Comparison of ENCODE assay signal across 11 cellular contexts in genomic region chr21:43956667-43957030, GRCh38. TPM values are rescaled to one million over a fixed set of nuclear protein-coding genes. Genes with fewer than 3 reads are reported as not detected.
A peak's percentile ranks its signal among the peaks of the same experiment; 100 is the strongest.
DNase-seq lines count a peak whose midpoint lies in the region; ATAC-seq and TF ChIP-seq lines count a peak whose summit lies in the region.
"Had no signal": no experiment of that assay in that cellular context is flagged by ENCODE, and none has a peak within 500 bp of the region (broad histone marks: within the 10 kb centered on the region; RNA-seq: fewer than 3 reads in every experiment).

No MANE protein-coding gene starts in this region.

- H3K27ac Mint-ChIP-seq in activated T-cell treated with anti-CD3 and anti-CD28 coated beads, Interleukin-2, amount 50 U/mL, for 72 hours, result peak overlapping the region; percentile 58
- peak overlapping the region; percentile 68 for H3K27ac Mint-ChIP-seq in stimulated activated naive B cell treated with anti-CD40 and anti-IgM and Interleukin-4, amounts not matched to agents 10 μg/mL and 1 μg/mL and 100 μg/mL, for 72 hours
- H3K27ac Mint-ChIP-seq in progenitor cell of endocrine pancreas, result no peak overlapping the region
- H3K27ac Mint-ChIP-seq: activated CD4-positive, alpha-beta T cell treated with anti-CD3 and anti-CD28 coated beads, Interleukin-2, amount 10 ng/mL, durations not matched to agents 7 days and 5 days had no signal

- H3K4me3 Mint-ChIP-seq in activated T-cell treated with anti-CD3 and anti-CD28 coated beads, Interleukin-2, amount 50 U/mL, for 72 hours, result no peak overlapping the region
- peak overlapping the region; percentile 34 to 40 for H3K4me3 Mint-ChIP-seq in stimulated activated naive B cell treated with anti-CD40 and anti-IgM and Interleukin-4, amounts not matched to agents 10 μg/mL and 1 μg/mL and 100 μg/mL, for 72 hours
- no peak overlapping the region for H3K4me3 Mint-ChIP-seq in progenitor cell of endocrine pancreas (ENCODE audit: low read depth)
- H3K4me3 Mint-ChIP-seq: activated CD4-positive, alpha-beta T cell treated with anti-CD3 and anti-CD28 coated beads, Interleukin-2, amount 10 ng/mL, durations not matched to agents 7 days and 5 days; naive thymus-derived CD8-positive, alpha-beta T cell had no signal

- H3K18ac ChIP-seq in mesendoderm (ENCODE audit: low read length), result no peak overlapping the region

- H3K9ac ChIP-seq in mesendoderm (ENCODE audit: low read length), result no peak overlapping the region

- no peak for DNase-seq in activated T-cell treated with anti-CD3 and anti-CD28 coated beads, Interleukin-2, amount 50 U/mL, for 72 hours
- no peak for DNase-seq in activated T-cell treated with anti-CD3 and anti-CD28 coated beads, Interleukin-2, amount 50 U/mL, for 1 hour
- DNase-seq in astrocyte of the cerebellum (ENCODE audit: low read depth) (peak; percentile 6), left ventricle myocardium inferior (no peak), progenitor cell of endocrine pancreas (ENCODE audit: low spot score, unreplicated experiment) (no peak), mesendoderm (no peak), NCI-H1417 (lab: John Stamatoyannopoulos, UW) (no peak)
- no peak for DNase-seq in stimulated activated naive B cell treated with anti-CD40 and anti-IgM and Interleukin-4, amounts not matched to agents 10 μg/mL and 1 μg/mL and 100 μg/mL, for 72 hours
- DNase-seq: activated CD4-positive, alpha-beta T cell treated with anti-CD3 and anti-CD28 coated beads, Interleukin-2, amount 10 ng/mL, durations not matched to agents 7 days and 5 days; naive thymus-derived CD8-positive, alpha-beta T cell; NCI-H2227 treated with DMSO at 0.1 percent for 48 hours had no signal

- ATAC-seq in activated T-cell treated with anti-CD3 and anti-CD28 coated beads, Interleukin-2, amount 50 U/mL, for 72 hours (replicated peaks in 1 of 2), result no peak
- ATAC-seq in stimulated activated naive B cell treated with anti-CD40 and anti-IgM and Interleukin-4, amounts not matched to agents 10 μg/mL and 1 μg/mL and 100 μg/mL, for 72 hours (replicated peaks), result no peak
- ATAC-seq: naive thymus-derived CD8-positive, alpha-beta T cell had no signal

- no CpG with 5 or more reads among the region's 6 CpGs for WGBS in mesendoderm (ENCODE audit: extremely low coverage, insufficient coverage, low lambda C conversion rate)

- no peaks in the 10 kb centered on the region for H3K79me1 ChIP-seq in mesendoderm (ENCODE audit: low read length)

- H3K27ac ChIP-seq in left ventricle myocardium inferior (replicated peaks) (peak overlapping the region; percentile 36), mesendoderm (ENCODE audit: low read depth, low read length) (no peak overlapping the region)

- H3K23ac ChIP-seq in mesendoderm (ENCODE audit: low read length), result no peak overlapping the region

- no peak overlapping the region for H2AK5ac ChIP-seq in mesendoderm (ENCODE audit: low read length)

- peaks cover 0 to 2% of the 10 kb centered on the region in 2 donors for H3K9me3 Mint-ChIP-seq in activated T-cell treated with anti-CD3 and anti-CD28 coated beads, Interleukin-2, amount 50 U/mL, for 72 hours
- H3K9me3 Mint-ChIP-seq in stimulated activated naive B cell treated with anti-CD40 and anti-IgM and Interleukin-4, amounts not matched to agents 10 μg/mL and 1 μg/mL and 100 μg/mL, for 72 hours, result no peaks in the 10 kb centered on the region
- H3K9me3 Mint-ChIP-seq in progenitor cell of endocrine pancreas (ENCODE audit: low read depth), result no peaks in the 10 kb centered on the region
- H3K9me3 Mint-ChIP-seq: activated CD4-positive, alpha-beta T cell treated with anti-CD3 and anti-CD28 coated beads, Interleukin-2, amount 10 ng/mL, durations not matched to agents 7 days and 5 days; naive thymus-derived CD8-positive, alpha-beta T cell had no signal

- H2BK120ac ChIP-seq in mesendoderm (ENCODE audit: low read depth, low read length), result no peak overlapping the region

- H3K4me1 Mint-ChIP-seq in activated T-cell treated with anti-CD3 and anti-CD28 coated beads, Interleukin-2, amount 50 U/mL, for 72 hours (ENCODE audit: low read depth), result peaks cover 25% of the 10 kb centered on the region
- peaks cover 30 to 34% of the 10 kb centered on the region in 2 donors for H3K4me1 Mint-ChIP-seq in stimulated activated naive B cell treated with anti-CD40 and anti-IgM and Interleukin-4, amounts not matched to agents 10 μg/mL and 1 μg/mL and 100 μg/mL, for 72 hours
- H3K4me1 Mint-ChIP-seq in progenitor cell of endocrine pancreas (ENCODE audit: low read depth), result peaks cover 8% of the 10 kb centered on the region

- no peak overlapping the region for H3K56ac ChIP-seq in mesendoderm (ENCODE audit: low read length)

- H2BK5ac ChIP-seq in mesendoderm (ENCODE audit: low read length), result no peak overlapping the region

- H3K4me1 ChIP-seq in left ventricle myocardium inferior (peaks cover 58% of the 10 kb centered on the region), mesendoderm (ENCODE audit: control insufficient read depth, low read depth, low read length) (peaks cover 2% of the 10 kb centered on the region)

- no peak overlapping the region for H3K4me2 ChIP-seq in mesendoderm (ENCODE audit: low read length)

- H3K79me2 ChIP-seq in mesendoderm (ENCODE audit: control insufficient read depth, insufficient read depth, low read length), result no peaks in the 10 kb centered on the region

- no peaks in the 10 kb centered on the region for H3K27me3 Mint-ChIP-seq in activated T-cell treated with anti-CD3 and anti-CD28 coated beads, Interleukin-2, amount 50 U/mL, for 72 hours (ENCODE audit: low read depth)
- no peaks in the 10 kb centered on the region for H3K27me3 Mint-ChIP-seq in stimulated activated naive B cell treated with anti-CD40 and anti-IgM and Interleukin-4, amounts not matched to agents 10 μg/mL and 1 μg/mL and 100 μg/mL, for 72 hours
- no peaks in the 10 kb centered on the region for H3K27me3 Mint-ChIP-seq in progenitor cell of endocrine pancreas
- H3K27me3 Mint-ChIP-seq: activated CD4-positive, alpha-beta T cell treated with anti-CD3 and anti-CD28 coated beads, Interleukin-2, amount 10 ng/mL, durations not matched to agents 7 days and 5 days; naive thymus-derived CD8-positive, alpha-beta T cell had no signal

- in situ Hi-C loops in astrocyte of the cerebellum (cut with HindIII; ENCODE audit: low sequenced_read_pairs), result no loop called here

- H3K4me3 ChIP-seq in astrocyte of the cerebellum (ENCODE audit: low read depth, low read length) (no peak overlapping the region), left ventricle myocardium inferior (no peak overlapping the region), mesendoderm (ENCODE audit: low read length) (no peak overlapping the region)

- H3K4ac ChIP-seq in mesendoderm (ENCODE audit: low read depth, low read length), result no peak overlapping the region

- H3K36me3 Mint-ChIP-seq in activated T-cell treated with anti-CD3 and anti-CD28 coated beads, Interleukin-2, amount 50 U/mL, for 72 hours (ENCODE audit: insufficient read depth in 2 of 2), result peaks cover 13 to 14% of the 10 kb centered on the region in 2 donors
- peaks cover 16 to 21% of the 10 kb centered on the region in 2 donors for H3K36me3 Mint-ChIP-seq in stimulated activated naive B cell treated with anti-CD40 and anti-IgM and Interleukin-4, amounts not matched to agents 10 μg/mL and 1 μg/mL and 100 μg/mL, for 72 hours
- H3K36me3 Mint-ChIP-seq in progenitor cell of endocrine pancreas (ENCODE audit: insufficient read depth), result peaks cover 1% of the 10 kb centered on the region

- intact Hi-C loops in left ventricle myocardium inferior (cut with micrococcal nuclease), result no loop called here

- TF ChIP-seq CTCF in astrocyte of the cerebellum (IDR thresholded peaks at IDR 0.05; ENCODE audit: low read depth, low read length, missing control alignments) (no peak), left ventricle myocardium inferior (IDR thresholded peaks at IDR 0.05; ENCODE audit: borderline replicate concordance) (no peak), progenitor cell of endocrine pancreas (IDR thresholded peaks at IDR 0.05; ENCODE audit: unreplicated experiment) (no peak)

- H4K5ac ChIP-seq in mesendoderm (ENCODE audit: low read length), result no peak overlapping the region

- no peak overlapping the region for H4K8ac ChIP-seq in mesendoderm (ENCODE audit: low read depth, low read length)

- H3K9me3 ChIP-seq in left ventricle myocardium inferior (replicated peaks), result no peaks in the 10 kb centered on the region

- H2BK15ac ChIP-seq in mesendoderm (replicated peaks; ENCODE audit: low read depth), result no peak overlapping the region

- H3K27me3 ChIP-seq in left ventricle myocardium inferior (ENCODE audit: low read depth), result no peaks in the 10 kb centered on the region
- no peaks in the 10 kb centered on the region for H3K27me3 ChIP-seq in mesendoderm (ENCODE audit: insufficient read depth, low read length, poor library complexity)

- H3K36me3 ChIP-seq in left ventricle myocardium inferior, result peaks cover 19% of the 10 kb centered on the region
- H3K36me3 ChIP-seq in mesendoderm (ENCODE audit: control insufficient read depth, insufficient read depth, low read length), result no peaks in the 10 kb centered on the region

RNA-seq across cellular contexts. Expression of gene TRAPPC10, which starts 55.5 kb away (rescaled TPM):
- total RNA-seq in activated T-cell treated with anti-CD3 and anti-CD28 coated beads, Interleukin-2, amount 50 U/mL, for 72 hours, result 10 to 100 TPM; 53.5 to 72.6 TPM
- total RNA-seq in left ventricle myocardium inferior (21.4 TPM), progenitor cell of endocrine pancreas (40.4 and 42.7 TPM in 2 replicates)
- polyA plus RNA-seq in mesendoderm (2013, experiment 1 of 2), result 21.4 TPM
- polyA plus RNA-seq in mesendoderm (2013, experiment 2 of 2), result 19.9 TPM

Comparison
In these comparisons a context has a peak if more than half of its experiments do, and no peak if none do; other contexts are left out.
1. H3K4me3 Mint-ChIP-seq: peak in stimulated activated naive B cell treated with anti-CD40 and anti-IgM and Interleukin-4, amounts not matched to agents 10 μg/mL and 1 μg/mL and 100 μg/mL, for 72 hours (2 of 2); none in activated T-cell treated with anti-CD3 and anti-CD28 coated beads, Interleukin-2, amount 50 U/mL, for 72 hours (0 of 2) and progenitor cell of endocrine pancreas (single experiment).